In the genomic region with DNA sequence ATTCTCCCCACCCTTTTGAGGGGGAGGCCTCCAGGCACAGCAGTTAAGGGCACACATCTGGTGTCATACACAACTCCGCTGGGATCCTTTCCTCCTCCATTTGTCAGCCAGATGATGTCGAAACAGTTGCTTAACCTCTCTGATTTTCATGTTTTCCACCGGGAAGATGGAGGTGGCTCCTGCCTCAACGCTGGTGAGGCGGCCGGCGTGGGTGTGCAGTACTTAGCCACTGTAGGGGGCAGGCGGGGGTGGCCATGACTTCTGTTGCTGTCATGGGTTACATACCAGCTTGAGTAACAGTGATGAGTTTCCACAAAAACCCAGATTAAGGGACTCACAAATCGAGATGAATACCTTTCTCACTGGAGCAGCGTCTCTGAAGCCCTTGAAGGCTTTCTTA, we compare ENCODE assay signal across 23 cellular contexts.
"Had no signal": no experiment of that assay in that cellular context is flagged by ENCODE, and none has a peak within 500 bp of the region (broad histone marks: within the 10 kb centered on the region; RNA-seq: fewer than 3 reads in every experiment).

No MANE protein-coding gene starts in this region.

- DNase-seq: KBM-7; MG63; NCI-H1092; NCI-H1105 treated with DMSO at 0.1 percent for 48 hours; NCI-H1417 treated with DMSO at 0.1 percent for 48 hours; NCI-H146; NCI-H1694 treated with DMSO at 0.1 percent for 48 hours; NCI-H1930; NCI-H2081; NCI-H2107; NCI-H226; NCI-H446; NCI-H510A; NCI-H524 treated with DMSO at 0.1 percent for 48 hours; NCI-H69; NCI-H774; NK-92 treated with Interleukin-12 subunit alpha and Interleukin-12 subunit beta, amount 100 ng/mL, for 24 hours; PC-3; SHP77; SK-N-SH; SW 1271 had no signal

- H3K9ac ChIP-seq: SK-N-SH had no signal

- H3K9me3 ChIP-seq: MG63, SK-N-SH had no signal

- H3K27me3 ChIP-seq: MG63 had no signal

- H3K4me3 ChIP-seq: MG63 had no signal

- ATAC-seq: Panc1, PC-3 had no signal

- H3K27ac ChIP-seq: RWPE1 had no signal

- H3K4me2 ChIP-seq: SK-N-SH had no signal
